In genomic region chr10:120161116-120161515, GRCh38 we compare ENCODE assay signal across 24 cellular contexts.
"Had no signal": no experiment of that assay in that cellular context is flagged by ENCODE, and none has a peak within 500 bp of the region (broad histone marks: within the 10 kb centered on the region; RNA-seq: fewer than 3 reads in every experiment).

No MANE protein-coding gene starts in this region.

- H3K4me3 ChIP-seq: colonic mucosa, dorsolateral prefrontal cortex, esophagus muscularis mucosa, left lung, lung, sigmoid colon, thoracic aorta, vagina had no signal

- ATAC-seq: activated CD4-positive, alpha-beta T cell treated with anti-CD3 and anti-CD28 coated beads for 36 hours; activated T-cell treated with anti-CD3 and anti-CD28 coated beads, Interleukin-2, amount 50 U/mL, for 4 hours; effector memory CD8-positive, alpha-beta T cell; left lung; naive thymus-derived CD4-positive, alpha-beta T cell; stimulated activated naive B cell treated with anti-CD40 and anti-IgM and Interleukin-4, amounts not matched to agents 10 μg/mL and 1 μg/mL and 100 μg/mL, for 72 hours had no signal

- H3K9me3 ChIP-seq: colonic mucosa, esophagus muscularis mucosa, left lung, sigmoid colon, thoracic aorta, vagina had no signal

- H3K4me1 ChIP-seq: colonic mucosa, esophagus muscularis mucosa, left lung, sigmoid colon, vagina had no signal

- H3K27ac ChIP-seq: colonic mucosa, dorsolateral prefrontal cortex, esophagus muscularis mucosa, left lung, sigmoid colon, thoracic aorta, vagina had no signal

- H3K27me3 ChIP-seq: colonic mucosa, esophagus muscularis mucosa, left lung, sigmoid colon, vagina had no signal

- DNase-seq: activated B cell treated with CpG ODN at 0.5 μM for 24 hours; activated CD4-positive, alpha-beta T cell treated with anti-CD3 and anti-CD28 coated beads for 36 hours; activated CD4-positive, alpha-beta T cell treated with anti-CD3 and anti-CD28 coated beads, Interleukin-2, amount 50 U/mL, for 4 hours; activated CD8-positive, alpha-beta memory T cell treated with anti-CD3 and anti-CD28 coated beads for 24 hours; activated CD8-positive, alpha-beta memory T cell treated with anti-CD3 and anti-CD28 coated beads, Interleukin-2, amount 50 U/mL, for 48 hours; activated naive CD4-positive, alpha-beta T cell; activated T-cell treated with anti-CD3 and anti-CD28 coated beads, Interleukin-2, amount 50 U/mL, for 4 hours; colonic mucosa; dorsolateral prefrontal cortex; effector memory CD8-positive, alpha-beta T cell; hippocampal formation; kidney glomerular epithelial cell; left lung; naive thymus-derived CD4-positive, alpha-beta T cell; occipital lobe; posterior cingulate gyrus; sigmoid colon; stimulated activated CD4-positive, alpha-beta T cell treated with anti-CD3 and anti-CD28 coated beads, Interleukin-2, amount 100 ng/mL, for 48 hours; stimulated activated CD8-positive, alpha-beta memory T cell treated with anti-CD3 and anti-CD28 coated beads, Interleukin-4, amount 100 ng/mL, for 48 hours; stimulated activated naive B cell treated with anti-CD40 and anti-IgM and Interleukin-4, amounts not matched to agents 10 μg/mL and 1 μg/mL and 100 μg/mL, for 72 hours had no signal

- H3K36me3 ChIP-seq: colonic mucosa, esophagus muscularis mucosa, left lung, sigmoid colon, thoracic aorta, vagina had no signal
